In genomic region chrX:99301990-99302389, GRCh38 we compare ENCODE assay signal across 9 cellular contexts.
DNase-seq lines count a peak whose midpoint lies in the region; TF ChIP-seq lines count a peak whose summit lies in the region.
"Had no signal": no experiment of that assay in that cellular context is flagged by ENCODE, and none has a peak within 500 bp of the region (broad histone marks: within the 10 kb centered on the region; RNA-seq: fewer than 3 reads in every experiment).

No MANE protein-coding gene starts in this region.

- H3K4me1 Mint-ChIP-seq in activated naive CD4-positive, alpha-beta T cell treated with anti-CD3 and anti-CD28 coated beads for 36 hours (ENCODE audit: low read depth): no peaks in the 10 kb centered on the region

- H3F3A ChIP-seq in MM.1S (ENCODE audit: insufficient read depth, low read length): no peaks in the 10 kb centered on the region

- TF ChIP-seq CTCF in MM.1S (IDR thresholded peaks at IDR 0.05; ENCODE audit: low read length): peak; percentile 42
- TF ChIP-seq CTCF in VCaP (conservative IDR thresholded peaks at IDR 0.05): peak; percentile 55
- TF ChIP-seq CTCF in osteoblast (IDR thresholded peaks at IDR 0.05; ENCODE audit: extremely low read depth, low read depth, low read length): peak; percentile 20
- no peak for TF ChIP-seq CTCF in stomach (IDR thresholded peaks at IDR 0.05)

- no peak overlapping the region for H3K4me3 Mint-ChIP-seq in activated naive CD4-positive, alpha-beta T cell treated with anti-CD3 and anti-CD28 coated beads for 36 hours

- intact Hi-C loops in activated naive CD4-positive, alpha-beta T cell treated with anti-CD3 and anti-CD28 coated beads for 36 hours (cut with micrococcal nuclease): loop anchor here (2.0 kb wide), 2 partner anchors 1077 to 1111 kb away; no protein-coding TSS in a partner anchor
- intact Hi-C loops in stomach (cut with DNase I; ENCODE audit: low total_unique reads): no loop called here

- H3K4me2 ChIP-seq in MM.1S (ENCODE audit: low read depth, low read length): no peak overlapping the region
- no peak overlapping the region for H3K4me2 ChIP-seq in osteoblast (ENCODE audit: insufficient read depth, low read length)

- no peaks in the 10 kb centered on the region for H3K9me2 ChIP-seq in MM.1S (replicated peaks; ENCODE audit: insufficient read depth, low read length)

- no peak overlapping the region for H3K9ac ChIP-seq in MM.1S (ENCODE audit: low read length)

- no peaks in the 10 kb centered on the region for H3K9me3 ChIP-seq in MM.1S (replicated peaks; ENCODE audit: insufficient read depth, low read length)
- H3K9me3 ChIP-seq in osteoblast (ENCODE audit: low read depth, low read length): no peaks in the 10 kb centered on the region
- no peaks in the 10 kb centered on the region for H3K9me3 ChIP-seq in stomach

- WGBS in stomach, 5 donors: 9 to 36% (median 23%) methylated on average over 2 of the region's 2 CpGs

- TF ChIP-seq POLR2A in stomach (IDR thresholded peaks at IDR 0.05): no peak

- no peaks in the 10 kb centered on the region for H3K79me2 ChIP-seq in MM.1S (ENCODE audit: low read length)
- no peaks in the 10 kb centered on the region for H3K79me2 ChIP-seq in osteoblast (ENCODE audit: insufficient read depth, low read length)

- H3K27ac Mint-ChIP-seq in activated naive CD4-positive, alpha-beta T cell treated with anti-CD3 and anti-CD28 coated beads for 36 hours: no peak overlapping the region

- H3K4me3 ChIP-seq in MM.1S (ENCODE audit: low read length): no peak overlapping the region
- no peak overlapping the region for H3K4me3 ChIP-seq in osteoblast (ENCODE audit: insufficient read depth, low read length)
- no peak overlapping the region for H3K4me3 ChIP-seq in stomach

- CTCF ChIA-PET in activated naive CD4-positive, alpha-beta T cell treated with anti-CD3 and anti-CD28 coated beads for 36 hours (lab: Charles Lee): no interaction called here

- H3K27ac ChIP-seq in MM.1S (ENCODE audit: low read length): no peak overlapping the region
- no peak overlapping the region for H3K27ac ChIP-seq in VCaP
- no peak overlapping the region for H3K27ac ChIP-seq in osteoblast (ENCODE audit: low read depth, low read length)
- no peak overlapping the region for H3K27ac ChIP-seq in stomach

- H4K20me1 ChIP-seq in MM.1S (ENCODE audit: insufficient read depth, low read length) (no peaks in the 10 kb centered on the region), osteoblast (ENCODE audit: insufficient read depth, low read length) (no peaks in the 10 kb centered on the region)

- H3K36me3 ChIP-seq in MM.1S (replicated peaks; ENCODE audit: insufficient read depth, low read length) (no peaks in the 10 kb centered on the region), osteoblast (ENCODE audit: insufficient read depth, low read length) (no peaks in the 10 kb centered on the region), stomach (no peaks in the 10 kb centered on the region)

- no peaks in the 10 kb centered on the region for H3K27me3 Mint-ChIP-seq in activated naive CD4-positive, alpha-beta T cell treated with anti-CD3 and anti-CD28 coated beads for 36 hours (ENCODE audit: low read depth)

- H3K4me1 ChIP-seq in MM.1S (ENCODE audit: low read length): no peaks in the 10 kb centered on the region
- H3K4me1 ChIP-seq in osteoblast (ENCODE audit: insufficient read depth, low read length): no peaks in the 10 kb centered on the region
- H3K4me1 ChIP-seq in stomach: no peaks in the 10 kb centered on the region

- DNase-seq in DMS 273 (lab: John Stamatoyannopoulos, UW; ENCODE audit: unreplicated experiment) (peak; percentile 67), DMS 273 treated with DMSO at 0.1 percent for 48 hours (lab: John Stamatoyannopoulos, UW) (no peak), MM.1S (peak; percentile 28), osteoblast (ENCODE audit: insufficient read length, low spot score, missing footprints) (no peak), middle frontal gyrus (ENCODE audit: extremely low spot score, low spot score) (no peak), stomach (no peak)
- no peak for DNase-seq in activated naive CD4-positive, alpha-beta T cell treated with anti-CD3 and anti-CD28 coated beads for 36 hours
- DNase-seq: activated CD8-positive, alpha-beta memory T cell treated with anti-CD3 and anti-CD28 coated beads for 24 hours had no signal

- H2AFZ ChIP-seq in MM.1S (ENCODE audit: low read length) (no peak overlapping the region), osteoblast (ENCODE audit: low read length) (no peak overlapping the region)

- no peaks in the 10 kb centered on the region for H3K36me3 Mint-ChIP-seq in activated naive CD4-positive, alpha-beta T cell treated with anti-CD3 and anti-CD28 coated beads for 36 hours (ENCODE audit: low read depth)

- H3K27me3 ChIP-seq in MM.1S (replicated peaks; ENCODE audit: insufficient read depth, low read length): no peaks in the 10 kb centered on the region
- H3K27me3 ChIP-seq in osteoblast (ENCODE audit: insufficient read depth, low read length): peaks cover 2% of the 10 kb centered on the region
- H3K27me3 ChIP-seq in stomach: no peaks in the 10 kb centered on the region

- no peak for TF ChIP-seq EP300 in stomach (IDR thresholded peaks at IDR 0.05)

- no peaks in the 10 kb centered on the region for H3K9me3 Mint-ChIP-seq in activated naive CD4-positive, alpha-beta T cell treated with anti-CD3 and anti-CD28 coated beads for 36 hours

Comparison
In these comparisons a context has a peak if more than half of its experiments do, and no peak if none do; other contexts are left out.
1. DNase-seq: peak in DMS 273 (single experiment) and MM.1S (single experiment); none in DMS 273 treated with DMSO at 0.1 percent for 48 hours (single experiment), osteoblast (single experiment), middle frontal gyrus (single experiment), activated naive CD4-positive, alpha-beta T cell treated with anti-CD3 and anti-CD28 coated beads for 36 hours (single experiment) and stomach (single experiment).
2. CTCF ChIP-seq: peak in MM.1S (single experiment), VCaP (single experiment) and osteoblast (single experiment); none in stomach (0 of 7).